In the genomic region with DNA sequence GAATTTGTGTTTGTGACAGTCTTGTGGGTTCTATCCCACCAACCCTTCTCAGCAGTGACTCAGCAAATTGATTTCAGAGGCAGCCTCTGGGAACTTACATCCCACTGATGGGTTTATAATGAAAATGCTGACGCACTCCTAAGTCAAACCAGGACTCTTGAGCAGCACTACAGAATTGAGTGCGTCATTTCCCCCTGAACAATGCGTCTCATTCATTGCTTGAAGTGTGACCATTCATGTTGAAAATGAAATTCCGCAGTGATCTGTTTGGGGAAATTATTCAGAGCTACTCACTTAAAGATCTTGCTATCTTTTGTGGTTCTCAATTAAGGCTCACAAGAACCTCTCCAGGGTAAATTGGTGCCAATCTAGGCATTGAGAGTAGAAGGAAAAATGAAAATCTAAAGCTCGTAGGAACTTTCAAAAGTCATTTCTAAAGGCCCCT, we compare ENCODE assay signal across 8 cellular contexts.
DNase-seq lines count a peak whose midpoint lies in the region; ATAC-seq and TF ChIP-seq lines count a peak whose summit lies in the region.

No MANE protein-coding gene starts in this region.

- H3K4me3 ChIP-seq in SK-N-MC, result peak overlapping the region; percentile 45
- H3K4me3 ChIP-seq in thyroid gland (replicated peaks in 1 of 3), result no peak overlapping the region
- no peak overlapping the region for H3K4me3 ChIP-seq in foreskin fibroblast (ENCODE audit: low read depth in 1 of 2, low read length in 2 of 2)

- H3K9me3 ChIP-seq in SK-N-MC (ENCODE audit: low read depth, low read length) (no peaks in the 10 kb centered on the region), thyroid gland (no peaks in the 10 kb centered on the region)

- intact Hi-C loops in thyroid gland (cut with DNase I), result no loop called here

- TF ChIP-seq CTCF in thyroid gland (IDR thresholded peaks at IDR 0.05) (no peak), foreskin fibroblast (IDR thresholded peaks at IDR 0.05; ENCODE audit: low read depth, low read length) (no peak)

- DNase-seq in stimulated activated CD4-positive, alpha-beta T cell treated with anti-CD3 and anti-CD28 coated beads, Interleukin-12 subunit alpha, Interleukin-12 subunit beta, amount 100 ng/mL, for 48 hours (ENCODE audit: low read depth in 2 of 3, low spot score in 1 of 3), result peak; percentile 6 to 11 (median 11)
- DNase-seq in stimulated activated CD4-positive, alpha-beta T cell treated with anti-CD3 and anti-CD28 coated beads, Interleukin-2, amount 100 ng/mL, for 24 hours, result no peak
- DNase-seq in SK-N-MC (ENCODE audit: low read depth, low spot score), result peak; percentile 89
- DNase-seq in thyroid gland, result peak; percentile 31 to 51
- no peak for DNase-seq in T-helper 9 cell
- DNase-seq in stimulated activated naive CD4-positive, alpha-beta T cell (lab: John Stamatoyannopoulos, UW), result no peak
- DNase-seq in foreskin fibroblast, result no peak

- no peaks in the 10 kb centered on the region for H3K4me1 ChIP-seq in thyroid gland

- WGBS in thyroid gland, 2 donors, result 17 to 44% methylated on average over 5 of the region's 5 CpGs

- ATAC-seq in HG02970 (IDR thresholded peaks at IDR 0.05; ENCODE audit: low FRiP score, unreplicated experiment), result peak; percentile 90

- no peaks in the 10 kb centered on the region for H3K27me3 ChIP-seq in thyroid gland

- H3K27ac ChIP-seq in SK-N-MC (peak overlapping the region; percentile 75; the same call in 1 of the 2 replicates), thyroid gland (peak overlapping the region in 2 of 3 donors; percentile 29 to 70)

- peak in 1 of 2 donors; percentile 19 for TF ChIP-seq POLR2A in thyroid gland (IDR thresholded peaks at IDR 0.05)

- H3K36me3 ChIP-seq in SK-N-MC (ENCODE audit: insufficient read depth, low read length) (no peaks in the 10 kb centered on the region), thyroid gland (no peaks in the 10 kb centered on the region)

- H3K9ac ChIP-seq in SK-N-MC (ENCODE audit: insufficient read length), result peak overlapping the region; percentile 2

Comparison
In these comparisons a context has a peak if more than half of its experiments do, and no peak if none do; other contexts are left out.
1. DNase-seq: peak in stimulated activated CD4-positive, alpha-beta T cell treated with anti-CD3 and anti-CD28 coated beads, Interleukin-12 subunit alpha, Interleukin-12 subunit beta, amount 100 ng/mL, for 48 hours (3 of 3), SK-N-MC (single experiment) and thyroid gland (2 of 2); none in stimulated activated CD4-positive, alpha-beta T cell treated with anti-CD3 and anti-CD28 coated beads, Interleukin-2, amount 100 ng/mL, for 24 hours (0 of 2), T-helper 9 cell (single experiment), stimulated activated naive CD4-positive, alpha-beta T cell (0 of 6) and foreskin fibroblast (0 of 2).